ENCODE assay signal across 28 cellular contexts in genomic region chr7:66363655-66364054, GRCh38.
"Had no signal": no experiment of that assay in that cellular context is flagged by ENCODE, and none has a peak within 500 bp of the region (broad histone marks: within the 10 kb centered on the region; RNA-seq: fewer than 3 reads in every experiment).

No MANE protein-coding gene starts in this region.

- H3K9me3 Mint-ChIP-seq: stimulated activated effector memory CD8-positive, alpha-beta T cell treated with anti-CD3 and anti-CD28 coated beads, Interleukin-12 subunit alpha, Interleukin-12 subunit beta, amount 100 ng/mL, for 72 hours; stimulated activated naive B cell treated with anti-CD40 and anti-IgM and Interleukin-4, amounts not matched to agents 10 μg/mL and 1 μg/mL and 100 μg/mL, for 72 hours; stimulated activated naive CD8-positive, alpha-beta T cell treated with anti-CD3 and anti-CD28 coated beads, Interleukin-15, Interleukin-2, amounts not matched to agents 100 ng/mL and 50 ng/mL, for 24 hours had no signal

- DNase-seq: naive thymus-derived CD8-positive, alpha-beta T cell; occipital lobe; ovary; posterior cingulate gyrus; psoas muscle; right cardiac atrium; right lobe of liver; sigmoid colon; small intestine; stimulated activated CD4-positive, alpha-beta T cell treated with anti-CD3 and anti-CD28 coated beads, Interleukin-15, amount 100 ng/mL, for 24 hours; stimulated activated CD4-positive, alpha-beta T cell treated with anti-CD3 and anti-CD28 coated beads, Interleukin-2, amount 100 ng/mL, for 24 hours; stimulated activated CD4-positive, alpha-beta T cell treated with anti-CD3 and anti-CD28 coated beads, Interleukin-2, amount 100 ng/mL, for 48 hours; stimulated activated CD4-positive, alpha-beta T cell treated with anti-CD3 and anti-CD28 coated beads, Interleukin-4, amount 100 ng/mL, for 24 hours; stimulated activated naive B cell treated with anti-CD40 and anti-IgM and Interleukin-4, amounts not matched to agents 10 μg/mL and 1 μg/mL and 100 μg/mL, for 72 hours; stimulated activated naive CD4-positive, alpha-beta T cell treated with Interleukin-2 at 50 U/mL for 16 hours; stomach; thyroid gland; trophoblast cell; upper lobe of left lung; uterus had no signal

- H3K27me3 Mint-ChIP-seq: naive thymus-derived CD8-positive, alpha-beta T cell; progenitor cell of endocrine pancreas; stimulated activated naive B cell treated with anti-CD40 and anti-IgM and Interleukin-4, amounts not matched to agents 10 μg/mL and 1 μg/mL and 100 μg/mL, for 72 hours; stimulated activated naive CD8-positive, alpha-beta T cell treated with anti-CD3 and anti-CD28 coated beads, Interleukin-15, Interleukin-2, amounts not matched to agents 100 ng/mL and 50 ng/mL, for 24 hours had no signal

- H3K4me1 Mint-ChIP-seq: neural progenitor cell; stimulated activated effector memory CD8-positive, alpha-beta T cell treated with anti-CD3 and anti-CD28 coated beads, Interleukin-12 subunit alpha, Interleukin-12 subunit beta, amount 100 ng/mL, for 72 hours; stimulated activated naive B cell treated with anti-CD40 and anti-IgM and Interleukin-4, amounts not matched to agents 10 μg/mL and 1 μg/mL and 100 μg/mL, for 72 hours had no signal

- H3K9ac ChIP-seq: neural progenitor cell, parathyroid adenoma had no signal

- H3K27ac ChIP-seq: neural progenitor cell, ovary, parathyroid adenoma, psoas muscle, right lobe of liver, sigmoid colon, stomach, thoracic aorta, thyroid gland, tibial nerve, uterus had no signal

- H3K27ac Mint-ChIP-seq: nephron; neural progenitor cell; progenitor cell of endocrine pancreas; stimulated activated effector memory CD8-positive, alpha-beta T cell treated with anti-CD3 and anti-CD28 coated beads, Interleukin-12 subunit alpha, Interleukin-12 subunit beta, amount 100 ng/mL, for 72 hours; stimulated activated naive B cell treated with anti-CD40 and anti-IgM and Interleukin-4, amounts not matched to agents 10 μg/mL and 1 μg/mL and 100 μg/mL, for 72 hours; stimulated activated naive CD8-positive, alpha-beta T cell treated with anti-CD3 and anti-CD28 coated beads, Interleukin-15, Interleukin-2, amounts not matched to agents 100 ng/mL and 50 ng/mL, for 24 hours had no signal

- H3K9me3 ChIP-seq: ovary, psoas muscle, right lobe of liver, sigmoid colon, stomach, thoracic aorta, thyroid gland, tibial nerve, upper lobe of left lung, uterus had no signal

- H3K4me3 Mint-ChIP-seq: naive thymus-derived CD8-positive, alpha-beta T cell; nephron; neural progenitor cell; stimulated activated effector memory CD8-positive, alpha-beta T cell treated with anti-CD3 and anti-CD28 coated beads, Interleukin-12 subunit alpha, Interleukin-12 subunit beta, amount 100 ng/mL, for 72 hours; stimulated activated naive B cell treated with anti-CD40 and anti-IgM and Interleukin-4, amounts not matched to agents 10 μg/mL and 1 μg/mL and 100 μg/mL, for 72 hours; stimulated activated naive CD8-positive, alpha-beta T cell treated with anti-CD3 and anti-CD28 coated beads, Interleukin-15, Interleukin-2, amounts not matched to agents 100 ng/mL and 50 ng/mL, for 24 hours had no signal

- H3K4me3 ChIP-seq: neural progenitor cell, ovary, psoas muscle, right lobe of liver, sigmoid colon, stomach, thoracic aorta, thyroid gland, tibial nerve, upper lobe of left lung, uterus had no signal

- H3K4me2 ChIP-seq: neural progenitor cell had no signal

- H2AFZ ChIP-seq: neural progenitor cell, parathyroid adenoma had no signal

- ATAC-seq: naive thymus-derived CD8-positive, alpha-beta T cell; psoas muscle; right cardiac atrium; right lobe of liver; stimulated activated effector memory CD8-positive, alpha-beta T cell treated with anti-CD3 and anti-CD28 coated beads, Interleukin-12 subunit alpha, Interleukin-12 subunit beta, amount 100 ng/mL, for 72 hours; stimulated activated naive B cell treated with anti-CD40 and anti-IgM and Interleukin-4, amounts not matched to agents 10 μg/mL and 1 μg/mL and 100 μg/mL, for 72 hours had no signal

- H3K79me2 ChIP-seq: parathyroid adenoma had no signal

- H3K36me3 ChIP-seq: neural progenitor cell, ovary, sigmoid colon, thoracic aorta, thyroid gland, upper lobe of left lung, uterus had no signal

- H3K4me1 ChIP-seq: neural progenitor cell, parathyroid adenoma, psoas muscle, right lobe of liver, sigmoid colon, stomach, thyroid gland, tibial nerve had no signal

- H3K27me3 ChIP-seq: neural progenitor cell, ovary, right lobe of liver, sigmoid colon, stomach, thyroid gland, tibial nerve, upper lobe of left lung, uterus had no signal

- H3K36me3 Mint-ChIP-seq: stimulated activated effector memory CD8-positive, alpha-beta T cell treated with anti-CD3 and anti-CD28 coated beads, Interleukin-12 subunit alpha, Interleukin-12 subunit beta, amount 100 ng/mL, for 72 hours had no signal

- FAIRE-seq: small intestine had no signal
